In the genomic region with DNA sequence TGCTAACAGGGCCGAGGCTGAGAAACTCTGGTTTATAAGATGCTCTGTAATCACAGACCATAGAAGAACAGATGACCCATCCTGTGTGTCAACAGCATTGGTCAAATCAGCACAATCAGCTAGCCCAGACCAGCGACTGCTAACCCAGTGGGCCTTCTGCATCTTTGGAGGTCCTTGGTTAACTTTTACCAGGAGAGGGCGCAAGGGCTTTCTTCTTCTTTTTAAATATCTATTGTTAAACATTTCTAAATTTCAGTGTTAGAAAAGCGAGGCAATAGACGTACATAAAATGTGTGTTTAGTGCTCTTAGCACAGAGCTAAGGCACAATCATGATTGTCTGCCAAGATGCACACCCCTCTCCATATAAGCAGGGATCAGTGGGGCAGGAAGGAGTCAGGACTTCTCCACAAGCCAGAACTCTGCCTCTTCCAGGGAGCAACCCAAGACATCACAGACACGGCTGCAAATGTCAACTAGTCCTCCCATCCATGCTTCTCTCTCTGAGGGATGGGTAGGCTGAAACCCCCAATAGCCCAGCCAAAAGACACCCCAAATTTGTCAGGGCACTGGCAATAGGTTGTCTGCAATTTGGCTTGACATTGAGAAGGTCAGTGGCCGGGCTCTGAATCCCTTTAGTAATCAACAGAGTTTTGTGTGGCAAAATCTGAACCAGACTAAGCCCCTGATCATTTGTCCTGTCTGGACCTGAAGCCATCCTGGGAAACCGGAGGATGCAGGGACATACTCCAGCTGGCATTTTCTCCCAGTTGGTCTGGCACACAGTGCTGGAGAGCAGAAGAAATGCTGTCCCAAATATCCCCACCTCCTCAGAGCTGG, we compare ENCODE assay signal across 9 cellular contexts.
DNase-seq lines count a peak whose midpoint lies in the region; ATAC-seq and TF ChIP-seq lines count a peak whose summit lies in the region.
"Had no signal": no experiment of that assay in that cellular context is flagged by ENCODE, and none has a peak within 500 bp of the region (broad histone marks: within the 10 kb centered on the region; RNA-seq: fewer than 3 reads in every experiment).

No MANE protein-coding gene starts in this region.

- H4K20me1 ChIP-seq in neural cell (ENCODE audit: insufficient read depth): no peaks in the 10 kb centered on the region

- peak; percentile 42 for TF ChIP-seq CTCF in neural cell (IDR thresholded peaks at IDR 0.05; ENCODE audit: poor library complexity, severe bottlenecking)

- no peaks in the 10 kb centered on the region for H3K79me2 ChIP-seq in neural cell (replicated peaks; ENCODE audit: insufficient read depth, low read length)

- H3K9ac ChIP-seq in neural cell (ENCODE audit: low read length): no peak overlapping the region

- H3K4me3 ChIP-seq in H7 (ENCODE audit: insufficient read depth, low read depth, low read length) (no peak overlapping the region), neural cell (ENCODE audit: low read length) (no peak overlapping the region)
- H3K4me3 ChIP-seq: SK-N-MC had no signal

- no peaks in the 10 kb centered on the region for H3F3A ChIP-seq in neural cell (ENCODE audit: insufficient read depth, low read length, poor library complexity, severe bottlenecking)

- DNase-seq in COR-L47 (lab: John Stamatoyannopoulos, UW): peak; percentile 55
- peak; percentile 65 for DNase-seq in H7
- DNase-seq in NCI-H526 treated with DMSO at 0.1 percent for 48 hours (lab: John Stamatoyannopoulos, UW): peak; percentile 57
- DNase-seq in activated T-cell treated with anti-CD3 and anti-CD28 coated beads for 48 hours (ENCODE audit: low read depth): peak; percentile 18
- DNase-seq in fibroblast of gingiva (ENCODE audit: low read depth): peak; percentile 45
- DNase-seq in ureter (ENCODE audit: low spot score): peak; percentile 71

- H3K27me3 ChIP-seq in H7 (ENCODE audit: control insufficient read depth, insufficient read depth, low read length) (no peaks in the 10 kb centered on the region), neural cell (ENCODE audit: insufficient read depth, low read depth, low read length) (no peaks in the 10 kb centered on the region)

- no peaks in the 10 kb centered on the region for H3K9me2 ChIP-seq in neural cell (ENCODE audit: insufficient read depth, low read length)

- no peak overlapping the region for H3K4me2 ChIP-seq in neural cell (ENCODE audit: low read length)

- no peak for ATAC-seq in GM19023 (IDR thresholded peaks at IDR 0.05; ENCODE audit: unreplicated experiment)

- no peaks in the 10 kb centered on the region for H3K9me3 ChIP-seq in neural cell (ENCODE audit: low read length)

- TF ChIP-seq RAD21 in neural cell (conservative IDR thresholded peaks at IDR 0.05): peak; percentile 41

- no peaks in the 10 kb centered on the region for H3K36me3 ChIP-seq in H7 (replicated peaks; ENCODE audit: control insufficient read depth, insufficient read depth, low read length)
- H3K36me3 ChIP-seq in neural cell (ENCODE audit: insufficient read depth, low read length): no peaks in the 10 kb centered on the region

- no peak overlapping the region for H3K27ac ChIP-seq in neural cell (ENCODE audit: low read length)

- no peak for TF ChIP-seq EP300 in neural cell (conservative IDR thresholded peaks at IDR 0.05; ENCODE audit: poor library complexity, severe bottlenecking)

- H2AFZ ChIP-seq in neural cell (ENCODE audit: low read depth, low read length): no peak overlapping the region

TF ChIP-seq in neural cell, 6 proteins besides CTCF, POLR2A, EP300 and RAD21:
- no peak for TF ChIP-seq EZH2 (IDR thresholded peaks at IDR 0.05; ENCODE audit: borderline replicate concordance, insufficient read depth, low read length, poor library complexity, severe bottlenecking)
- TF ChIP-seq TAF1 (IDR thresholded peaks at IDR 0.05; ENCODE audit: low read depth): no peak
- peak; percentile 47 for TF ChIP-seq SMC3 (conservative IDR thresholded peaks at IDR 0.05; ENCODE audit: poor library complexity)

Comparison
In these comparisons a context has a peak if more than half of its experiments do, and no peak if none do; other contexts are left out.
1. DNase-seq: peak in every context shown above with its lines; median percentile 71 in ureter; 65 in H7; 57 in NCI-H526 treated with DMSO at 0.1 percent for 48 hours; 55 in COR-L47; 45 in fibroblast of gingiva; 18 in activated T-cell treated with anti-CD3 and anti-CD28 coated beads for 48 hours.